Comparison of ENCODE assay signal across 8 cellular contexts in genomic region chr11:112453601-112454577, GRCh38.
DNase-seq lines count a peak whose midpoint lies in the region; TF ChIP-seq lines count a peak whose summit lies in the region.

No MANE protein-coding gene starts in this region.

- H3K36me3 Mint-ChIP-seq in glutamatergic neuron (ENCODE audit: unreplicated experiment), result peaks cover 5% of the 10 kb centered on the region

- TF ChIP-seq CTCF in LNCAP (IDR thresholded peaks at IDR 0.05), result peak; percentile 56
- TF ChIP-seq CTCF in glutamatergic neuron (IDR thresholded peaks at IDR 0.05; ENCODE audit: partially characterized antibody, unreplicated experiment), result peak; percentile 55

- no peaks in the 10 kb centered on the region for H3K4me1 Mint-ChIP-seq in glutamatergic neuron (ENCODE audit: low read depth, unreplicated experiment)

- H3K9me3 Mint-ChIP-seq in glutamatergic neuron (ENCODE audit: unreplicated experiment), result no peaks in the 10 kb centered on the region

- H3K27ac Mint-ChIP-seq in glutamatergic neuron (ENCODE audit: unreplicated experiment), result no peak overlapping the region

- DNase-seq in NCI-H526 (lab: John Stamatoyannopoulos, UW), result peak; percentile 47 to 77
- no peak for DNase-seq in NCI-H526 treated with DMSO at 0.1 percent for 48 hours (lab: John Stamatoyannopoulos, UW)
- DNase-seq in activated CD8-positive, alpha-beta memory T cell treated with anti-CD3 and anti-CD28 coated beads, Interleukin-2, amount 50 U/mL, for 4 hours, result peak; percentile 40
- DNase-seq in glutamatergic neuron, result peak; percentile 68
- DNase-seq in stimulated activated CD4-positive, alpha-beta T cell treated with anti-CD3 and anti-CD28 coated beads, Interleukin-4, amount 100 ng/mL, for 1 hour, result peak; percentile 39
- DNase-seq in NCI-H226, result no peak
- DNase-seq in COR-L47 (lab: John Stamatoyannopoulos, UW), result no peak

- no peak overlapping the region for H3K4me3 Mint-ChIP-seq in glutamatergic neuron (ENCODE audit: unreplicated experiment)

- no peaks in the 10 kb centered on the region for H3K27me3 Mint-ChIP-seq in glutamatergic neuron (ENCODE audit: unreplicated experiment)

Comparison
In these comparisons a context has a peak if more than half of its experiments do, and no peak if none do; other contexts are left out.
1. DNase-seq: peak in NCI-H526 (2 of 2), activated CD8-positive, alpha-beta memory T cell treated with anti-CD3 and anti-CD28 coated beads, Interleukin-2, amount 50 U/mL, for 4 hours (single experiment), glutamatergic neuron (single experiment) and stimulated activated CD4-positive, alpha-beta T cell treated with anti-CD3 and anti-CD28 coated beads, Interleukin-4, amount 100 ng/mL, for 1 hour (single experiment); none in NCI-H526 treated with DMSO at 0.1 percent for 48 hours (single experiment), NCI-H226 (single experiment) and COR-L47 (single experiment).